31 cellular contexts compared by ENCODE assay signal in genomic region chr4:88897180-88897579, GRCh38.
DNase-seq lines count a peak whose midpoint lies in the region; ATAC-seq, FAIRE-seq and TF ChIP-seq lines count a peak whose summit lies in the region.
"Had no signal": no experiment of that assay in that cellular context is flagged by ENCODE, and none has a peak within 500 bp of the region (broad histone marks: within the 10 kb centered on the region; RNA-seq: fewer than 3 reads in every experiment).

No MANE protein-coding gene starts in this region.

- no peaks in the 10 kb centered on the region for H3K36me3 ChIP-seq in mammary epithelial cell (ENCODE audit: insufficient read depth, low read length)
- H3K36me3 ChIP-seq in breast epithelium = no peaks in the 10 kb centered on the region
- H3K36me3 ChIP-seq: HAP-1, left ventricle myocardium inferior, right atrium auricular region, vagina had no signal

- no peak overlapping the region for H3K4me3 ChIP-seq in mammary epithelial cell (replicated peaks in 1 of 3; ENCODE audit: insufficient read depth in 1 of 3, low read depth in 2 of 3, low read length in 3 of 3)
- no peak overlapping the region for H3K4me3 ChIP-seq in breast epithelium
- no peak overlapping the region for H3K4me3 ChIP-seq in foreskin fibroblast (ENCODE audit: low read depth in 1 of 2, low read length in 2 of 2)
- H3K4me3 ChIP-seq: A549, HAP-1, left ventricle myocardium inferior, PC-9, right atrium auricular region, vagina had no signal

- 71% methylated on average over 2 of the region's 2 CpGs for WGBS in mammary epithelial cell (ENCODE audit: low coverage, missing lambda C conversion rate)

- in situ Hi-C loops in mammary epithelial cell (cut with MboI; ENCODE audit: low sequenced_read_pairs in 2 of 2) = no loop called here

- no peaks in the 10 kb centered on the region for H4K20me1 ChIP-seq in mammary epithelial cell (ENCODE audit: insufficient read depth, low read length)

- H3K79me2 ChIP-seq in mammary epithelial cell (ENCODE audit: insufficient read depth, low read length) = no peaks in the 10 kb centered on the region

- H3K9me3 ChIP-seq in mammary epithelial cell (replicated peaks; ENCODE audit: insufficient read depth, low read length) (no peaks in the 10 kb centered on the region), breast epithelium (peaks cover 0 to 15% of the 10 kb centered on the region in 2 donors)
- H3K9me3 ChIP-seq: A549, HAP-1, vagina had no signal

- no peak overlapping the region for H3K4me2 ChIP-seq in mammary epithelial cell (ENCODE audit: insufficient read depth, low read depth, low read length)
- H3K4me2 ChIP-seq: A549, PC-9 had no signal

- TF ChIP-seq CTCF in mammary epithelial cell (conservative IDR thresholded peaks at IDR 0.05 in 1 of 2, IDR thresholded peaks at IDR 0.05 in 1 of 2; ENCODE audit: extremely low read depth in 1 of 2, insufficient read depth in 1 of 2, low read depth in 1 of 2, low read length in 2 of 2) = no peak
- TF ChIP-seq CTCF in breast epithelium (IDR thresholded peaks at IDR 0.05) = no peak
- no peak for TF ChIP-seq CTCF in foreskin fibroblast (IDR thresholded peaks at IDR 0.05; ENCODE audit: low read depth, low read length)

- TF ChIP-seq POLR2A in breast epithelium (IDR thresholded peaks at IDR 0.05) (no peak), GM12892 (IDR thresholded peaks at IDR 0.05; ENCODE audit: low read depth, low read length) (no peak), GM18505 (IDR thresholded peaks at IDR 0.05; ENCODE audit: borderline replicate concordance, extremely low read depth, insufficient read depth, insufficient read length) (no peak)

- H3K4me1 ChIP-seq in mammary epithelial cell (ENCODE audit: insufficient read depth, low read length) (no peaks in the 10 kb centered on the region), breast epithelium (no peaks in the 10 kb centered on the region)
- H3K4me1 ChIP-seq: A549, left ventricle myocardium inferior, parathyroid adenoma, right atrium auricular region, vagina had no signal

- ATAC-seq in GM18505 (IDR thresholded peaks at IDR 0.05; ENCODE audit: unreplicated experiment) (no peak), HG02970 (IDR thresholded peaks at IDR 0.05; ENCODE audit: low FRiP score, unreplicated experiment) (no peak)
- ATAC-seq: A549; activated CD8-positive, alpha-beta T cell treated with anti-CD3 and anti-CD28 coated beads for 36 hours; HepG2 had no signal

- no TSS peak for BruUV-seq in mammary epithelial cell (replicated peaks; lab: Mats Ljungman, UMichigan)

- CTCF ChIA-PET in mammary epithelial cell (lab: Charles Lee; ENCODE audit: low non-redundant PET) = no interaction called here

- FAIRE-seq in HTR-8/SVneo (lab: Jason Lieb, UNC) (no peak), GM12892 (lab: Jason Lieb, UNC) (no peak)
- FAIRE-seq: A549, colon, endothelial cell of umbilical vein, HepG2 had no signal

- H3K27me3 ChIP-seq in mammary epithelial cell (ENCODE audit: insufficient read depth, low read length) = no peaks in the 10 kb centered on the region
- no peaks in the 10 kb centered on the region for H3K27me3 ChIP-seq in breast epithelium
- H3K27me3 ChIP-seq: right atrium auricular region, vagina had no signal

- no peak overlapping the region for H2AFZ ChIP-seq in mammary epithelial cell (ENCODE audit: low read depth, low read length)
- H2AFZ ChIP-seq: parathyroid adenoma, PC-9 had no signal

- dilution Hi-C loops in mammary epithelial cell (cut with HindIII; ENCODE audit: low sequenced_read_pairs) = no loop called here

- intact Hi-C loops in mammary epithelial cell (cut with micrococcal nuclease) = no loop called here
- intact Hi-C loops in breast epithelium (cut with DNase I; ENCODE audit: low total_unique reads) = no loop called here

- no peak overlapping the region for H3K9ac ChIP-seq in mammary epithelial cell (ENCODE audit: insufficient read depth, low read length)
- H3K9ac ChIP-seq: parathyroid adenoma had no signal

- H3K27ac ChIP-seq in mammary epithelial cell (ENCODE audit: insufficient read depth, low read depth, low read length) (no peak overlapping the region), breast epithelium (no peak overlapping the region)
- H3K27ac ChIP-seq: A549, HL-60, left ventricle myocardium inferior, parathyroid adenoma, PC-9, right atrium auricular region, vagina had no signal

- DNase-seq in mammary epithelial cell = peak; percentile 20
- no peak for DNase-seq in breast epithelium (ENCODE audit: low spot score in 2 of 2)
- DNase-seq in RKO (ENCODE audit: low spot score) = peak; percentile 66
- DNase-seq in foreskin fibroblast = peak; percentile 47 to 60
- DNase-seq in HTR-8/SVneo (ENCODE audit: insufficient read length, low spot score) = no peak
- no peak for DNase-seq in GM12892 (ENCODE audit: insufficient read length)
- DNase-seq: activated CD4-positive, alpha-beta T cell treated with anti-CD3 and anti-CD28 coated beads for 1 hour; activated CD8-positive, alpha-beta memory T cell treated with anti-CD3 and anti-CD28 coated beads, Interleukin-2, amount 50 U/mL, for 48 hours; activated CD8-positive, alpha-beta T cell treated with anti-CD3 and anti-CD28 coated beads for 36 hours; activated naive CD4-positive, alpha-beta T cell treated with anti-CD3 and anti-CD28 coated beads, Interleukin-2, amount 50 U/mL, for 16 hours; AML-193; amygdala; CD4-positive, alpha-beta T cell; Karpas-422; left ventricle myocardium inferior; mesendoderm; NCI-H1436; PC-9; Right ventricle myocardium superior; stimulated activated CD4-positive, alpha-beta T cell treated with anti-CD3 and anti-CD28 coated beads, Interleukin-2, amount 100 ng/mL, for 24 hours had no signal

Comparison
In these comparisons a context has a peak if more than half of its experiments do, and no peak if none do; other contexts are left out.
1. DNase-seq: peak in mammary epithelial cell (single experiment), RKO (single experiment) and foreskin fibroblast (2 of 2); none in breast epithelium (0 of 2), HTR-8/SVneo (single experiment) and GM12892 (single experiment).